In the genomic region with DNA sequence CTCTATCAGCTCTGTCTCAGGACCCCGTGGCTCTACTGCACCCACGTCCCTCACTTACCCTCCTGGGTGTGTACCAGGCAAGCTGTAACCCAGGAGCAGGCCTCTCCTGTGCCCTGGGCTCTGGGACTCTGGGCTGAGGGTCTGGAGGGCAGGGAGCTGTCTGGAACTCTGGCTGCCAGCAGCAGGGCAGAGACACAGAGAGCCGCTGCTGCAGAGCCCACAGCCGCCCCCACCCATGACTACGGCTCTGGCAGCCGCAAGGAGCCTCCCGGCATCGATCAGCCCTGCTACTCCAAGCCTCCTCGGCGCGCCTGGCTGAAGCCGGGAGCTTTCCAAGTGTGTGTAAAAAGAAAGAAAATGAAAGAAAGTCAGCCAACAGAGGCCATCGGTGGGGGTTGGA, we compare ENCODE assay signal across 14 cellular contexts.
"Had no signal": no experiment of that assay in that cellular context is flagged by ENCODE, and none has a peak within 500 bp of the region (broad histone marks: within the 10 kb centered on the region; RNA-seq: fewer than 3 reads in every experiment).

No MANE protein-coding gene starts in this region.

- ATAC-seq: left colon; naive thymus-derived CD8-positive, alpha-beta T cell; T-cell had no signal

- DNase-seq: activated CD4-positive, alpha-beta T cell treated with anti-CD3 and anti-CD28 coated beads for 1 hour; activated CD4-positive, alpha-beta T cell treated with anti-CD3 and anti-CD28 coated beads, Interleukin-2, amount 50 U/mL, for 4 hours; activated naive CD4-positive, alpha-beta T cell treated with anti-CD3 and anti-CD28 coated beads, Interleukin-2, amount 10 ng/mL, durations not matched to agents 7 days and 5 days; activated T-cell treated with anti-CD3 and anti-CD28 coated beads for 4 hours; effector CD4-positive, alpha-beta T cell; esophagus squamous epithelium; left colon; naive thymus-derived CD8-positive, alpha-beta T cell; stimulated activated CD4-positive, alpha-beta T cell treated with anti-CD3 and anti-CD28 coated beads, Interleukin-15, amount 100 ng/mL, for 24 hours; stimulated activated CD4-positive, alpha-beta T cell treated with anti-CD3 and anti-CD28 coated beads, Interleukin-4, amount 100 ng/mL, for 1 hour; stimulated activated naive CD4-positive, alpha-beta T cell; T-cell; T-helper 9 cell; trophoblast cell had no signal
